ENCODE assay signal across 8 cellular contexts in the genomic region with DNA sequence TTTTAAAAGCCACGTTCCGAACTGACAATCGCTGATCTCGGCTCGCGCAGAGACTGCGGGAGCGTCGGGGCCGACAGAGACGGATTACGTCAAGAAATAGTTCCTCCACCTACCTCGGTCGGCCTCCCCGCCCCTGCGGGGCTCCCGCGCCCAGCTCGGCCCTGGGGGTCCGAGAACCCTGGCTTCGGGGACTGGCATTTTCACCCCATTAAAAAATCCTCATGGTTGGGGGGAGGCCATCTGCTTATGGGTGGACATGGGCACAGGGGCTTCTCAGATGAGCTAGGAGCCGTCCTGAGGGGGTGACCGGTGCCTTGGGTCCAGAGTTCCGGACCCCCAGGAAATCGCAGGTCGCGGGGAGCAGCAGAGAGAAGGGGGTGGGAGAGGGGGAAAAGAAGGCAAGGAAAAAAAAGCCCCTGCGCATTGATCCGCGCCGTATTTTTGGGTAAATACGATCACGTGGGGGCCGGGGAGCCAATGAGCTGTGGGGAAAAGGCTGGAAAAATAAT. TPM values are rescaled to one million over a fixed set of nuclear protein-coding genes. Genes with fewer than 3 reads are reported as not detected.
DNase-seq lines count a peak whose midpoint lies in the region; ATAC-seq and TF ChIP-seq lines count a peak whose summit lies in the region.

No MANE protein-coding gene starts in this region.

- H3K36me3 ChIP-seq in subcutaneous abdominal adipose tissue (ENCODE audit: control insufficient read depth in 5 of 5, insufficient read depth in 5 of 5, low read length in 5 of 5) (no peaks in the 10 kb centered on the region), gastroesophageal sphincter (no peaks in the 10 kb centered on the region)

- no peak overlapping the region for H3K27ac Mint-ChIP-seq in activated naive CD4-positive, alpha-beta T cell treated with anti-CD3 and anti-CD28 coated beads, Interleukin-2, amount 50 U/mL, for 24 hours

- H3K4me1 Mint-ChIP-seq in activated naive CD4-positive, alpha-beta T cell treated with anti-CD3 and anti-CD28 coated beads, Interleukin-2, amount 50 U/mL, for 24 hours = peaks cover 44% of the 10 kb centered on the region

- peaks cover 4 to 94% (median 84%) of the 10 kb centered on the region in 5 donors for H3K4me1 ChIP-seq in subcutaneous abdominal adipose tissue (ENCODE audit: control insufficient read depth in 5 of 5, insufficient read depth in 5 of 5, low read length in 5 of 5)
- H3K4me1 ChIP-seq in gastroesophageal sphincter = peaks cover 0 to 43% (median 26%) of the 10 kb centered on the region in 3 donors

- DNase-seq in activated naive CD4-positive, alpha-beta T cell treated with Interleukin-2 at 50 U/mL for 16 hours = no peak
- DNase-seq in NCI-H82 (lab: John Stamatoyannopoulos, UW) (peak; percentile 90), fibroblast of mammary gland (ENCODE audit: low read depth) (peak; percentile 89), HT-29 (ENCODE audit: low spot score) (no peak), NCI-H2107 treated with DMSO at 0.1 percent for 48 hours (lab: John Stamatoyannopoulos, UW; ENCODE audit: unreplicated experiment) (no peak)

- peak overlapping the region; percentile 98 for H3K27ac ChIP-seq in subcutaneous abdominal adipose tissue (ENCODE audit: low read depth, low read length)
- no peak overlapping the region for H3K27ac ChIP-seq in gastroesophageal sphincter

- H3K4me3 Mint-ChIP-seq in activated naive CD4-positive, alpha-beta T cell treated with anti-CD3 and anti-CD28 coated beads, Interleukin-2, amount 50 U/mL, for 24 hours = peak overlapping the region; percentile 54

- no peaks in the 10 kb centered on the region for H3K9me3 ChIP-seq in subcutaneous abdominal adipose tissue (ENCODE audit: control insufficient read depth in 5 of 5, low read length in 5 of 5)
- H3K9me3 ChIP-seq in gastroesophageal sphincter = no peaks in the 10 kb centered on the region

- H3K27me3 ChIP-seq in subcutaneous abdominal adipose tissue (ENCODE audit: control insufficient read depth in 5 of 5, insufficient read depth in 4 of 5, low read length in 5 of 5) = peaks cover 0 to 50% (median 37%) of the 10 kb centered on the region in 5 donors
- H3K27me3 ChIP-seq in gastroesophageal sphincter = peaks cover 100% of the 10 kb centered on the region

- WGBS in gastroesophageal sphincter (ENCODE audit: low coverage in 1 of 2), 2 donors = 2 to 5% methylated on average over 12 to 14 of the region's 34 CpGs

- no peak for ATAC-seq in gastroesophageal sphincter

- H3K4me3 ChIP-seq in fibroblast of mammary gland (ENCODE audit: control insufficient read depth, low read depth, low read length) = peak overlapping the region; percentile 84
- peak overlapping the region; percentile 71 to 85 (median 77) for H3K4me3 ChIP-seq in subcutaneous abdominal adipose tissue (ENCODE audit: low read depth in 1 of 5, low read length in 5 of 5)
- H3K4me3 ChIP-seq in gastroesophageal sphincter = peak overlapping the region in 1 of 2 donors; percentile 39

- no peak for TF ChIP-seq POLR2A in gastroesophageal sphincter (IDR thresholded peaks at IDR 0.05)

- H3K36me3 Mint-ChIP-seq in activated naive CD4-positive, alpha-beta T cell treated with anti-CD3 and anti-CD28 coated beads, Interleukin-2, amount 50 U/mL, for 24 hours = no peaks in the 10 kb centered on the region

- H3K9ac ChIP-seq in subcutaneous abdominal adipose tissue (ENCODE audit: low read length in 5 of 5) = peak overlapping the region; percentile 44 to 98 (median 83)

- TF ChIP-seq EP300 in gastroesophageal sphincter (IDR thresholded peaks at IDR 0.05) = no peak

- no peaks in the 10 kb centered on the region for H3K9me3 Mint-ChIP-seq in activated naive CD4-positive, alpha-beta T cell treated with anti-CD3 and anti-CD28 coated beads, Interleukin-2, amount 50 U/mL, for 24 hours

- no peak for TF ChIP-seq CTCF in fibroblast of mammary gland (conservative IDR thresholded peaks at IDR 0.05; ENCODE audit: control insufficient read depth, insufficient read depth, low read depth, low read length)
- no peak for TF ChIP-seq CTCF in gastroesophageal sphincter (IDR thresholded peaks at IDR 0.05)

- H3K27me3 Mint-ChIP-seq in activated naive CD4-positive, alpha-beta T cell treated with anti-CD3 and anti-CD28 coated beads, Interleukin-2, amount 50 U/mL, for 24 hours = peaks cover 69% of the 10 kb centered on the region

RNA-seq across cellular contexts. Expression of a gene that starts 0.3 kb away (rescaled TPM):
- total RNA-seq in gastroesophageal sphincter = not detected
- total RNA-seq in HT-29 (2014; rRNA removed; shearing (Covaris generic)) = 0.23 and 0.76 TPM in 2 replicates

RNA-seq across cellular contexts. Expression of a gene that starts 9.1 kb away (rescaled TPM):
- under 1 TPM in 2 of 4 donors, not detected in 2; 0.15 to 0.40 TPM for total RNA-seq in gastroesophageal sphincter
- total RNA-seq in HT-29 (2014; rRNA removed; shearing (Covaris generic)) = 0.10 and 0.23 TPM in 2 replicates

RNA-seq across cellular contexts. Expression of a gene that starts 14.7 kb away (rescaled TPM):
- total RNA-seq in gastroesophageal sphincter = not detected
- 1.7 TPM in 1 of 2 replicates, not detected in the other for total RNA-seq in HT-29 (2014; rRNA removed; shearing (Covaris generic))

RNA-seq across cellular contexts. Expression of a gene that starts 24.9 kb away (rescaled TPM):
- under 1 TPM in 1 of 4 donors, not detected in 3; 0.31 TPM for total RNA-seq in gastroesophageal sphincter
- total RNA-seq in HT-29 (2014; rRNA removed; shearing (Covaris generic)) = 5.6 and 6.8 TPM in 2 replicates

RNA-seq across cellular contexts. Expression of a gene that starts 26.7 kb away (rescaled TPM):
- total RNA-seq in gastroesophageal sphincter = not detected
- not detected in 2 replicates for total RNA-seq in HT-29 (2014; rRNA removed; shearing (Covaris generic))

Comparison
In these comparisons a context has a peak if more than half of its experiments do, and no peak if none do; other contexts are left out.
1. DNase-seq: peak in NCI-H82 (single experiment) and fibroblast of mammary gland (single experiment); none in activated naive CD4-positive, alpha-beta T cell treated with Interleukin-2 at 50 U/mL for 16 hours (single experiment), HT-29 (single experiment) and NCI-H2107 treated with DMSO at 0.1 percent for 48 hours (single experiment).